7 cellular contexts compared by ENCODE assay signal in genomic region chr21:46368533-46369285, GRCh38. TPM values are rescaled to one million over a fixed set of nuclear protein-coding genes. Genes with fewer than 3 reads are reported as not detected.
DNase-seq lines count a peak whose midpoint lies in the region; ATAC-seq and TF ChIP-seq lines count a peak whose summit lies in the region.

No MANE protein-coding gene starts in this region.

- DNase-seq in activated naive CD4-positive, alpha-beta T cell treated with anti-CD3 and anti-CD28 coated beads, Interleukin-2, amount 10 ng/mL, durations not matched to agents 7 days and 5 days, result peak; percentile 66
- peak; percentile 54 for DNase-seq in stimulated activated CD8-positive, alpha-beta memory T cell treated with anti-CD3 and anti-CD28 coated beads, Interleukin-4, amount 100 ng/mL, for 48 hours
- DNase-seq in NCI-H345 (lab: John Stamatoyannopoulos, UW) (no peak), NCI-H1694 (lab: John Stamatoyannopoulos, UW) (no peak), BE2C (no peak)

- H3K36me3 ChIP-seq in BE2C, result peaks cover 39% of the 10 kb centered on the region

- H3K36me3 Mint-ChIP-seq in activated naive CD4-positive, alpha-beta T cell treated with anti-CD3 and anti-CD28 coated beads, Interleukin-2, amount 10 ng/mL, durations not matched to agents 7 days and 5 days, result peaks cover 44% of the 10 kb centered on the region

- H3K27ac Mint-ChIP-seq in activated naive CD4-positive, alpha-beta T cell treated with anti-CD3 and anti-CD28 coated beads, Interleukin-2, amount 10 ng/mL, durations not matched to agents 7 days and 5 days, result peak overlapping the region; percentile 96

- ATAC-seq in GM19328 (IDR thresholded peaks at IDR 0.05; ENCODE audit: unreplicated experiment), result peak; percentile 52
- peak; percentile 56 for ATAC-seq in HG03442 (IDR thresholded peaks at IDR 0.05; ENCODE audit: unreplicated experiment)

- no peaks in the 10 kb centered on the region for H3K27me3 Mint-ChIP-seq in activated naive CD4-positive, alpha-beta T cell treated with anti-CD3 and anti-CD28 coated beads, Interleukin-2, amount 10 ng/mL, durations not matched to agents 7 days and 5 days

- H3K9me3 ChIP-seq in BE2C, result no peaks in the 10 kb centered on the region

- no peaks in the 10 kb centered on the region for H3K27me3 ChIP-seq in BE2C

- no peak overlapping the region for H3K4me3 ChIP-seq in BE2C (ENCODE audit: low read depth, low read length)

- no peaks in the 10 kb centered on the region for H3K4me1 ChIP-seq in BE2C

- H3K4me3 Mint-ChIP-seq in activated naive CD4-positive, alpha-beta T cell treated with anti-CD3 and anti-CD28 coated beads, Interleukin-2, amount 10 ng/mL, durations not matched to agents 7 days and 5 days, result peak overlapping the region; percentile 29

- CTCF ChIA-PET in activated naive CD4-positive, alpha-beta T cell treated with anti-CD3 and anti-CD28 coated beads, Interleukin-2, amount 10 ng/mL, durations not matched to agents 7 days and 5 days (lab: Charles Lee), result interaction anchor here (0.6 to 1.8 kb wide), 4 partner anchors 12 to 225 kb away, joined by 3 to 6 read pairs (median 4); a partner anchor contains a TSS

- TF ChIP-seq CTCF in BE2C (IDR thresholded peaks at IDR 0.05; ENCODE audit: low read depth, low read length), result no peak

- peaks cover 32% of the 10 kb centered on the region for H3K4me1 Mint-ChIP-seq in activated naive CD4-positive, alpha-beta T cell treated with anti-CD3 and anti-CD28 coated beads, Interleukin-2, amount 10 ng/mL, durations not matched to agents 7 days and 5 days

- peaks cover 5% of the 10 kb centered on the region for H3K9me3 Mint-ChIP-seq in activated naive CD4-positive, alpha-beta T cell treated with anti-CD3 and anti-CD28 coated beads, Interleukin-2, amount 10 ng/mL, durations not matched to agents 7 days and 5 days

RNA-seq across cellular contexts. Expression of gene PCNT, which starts 44.8 kb away (rescaled TPM):
- polyA plus RNA-seq in BE2C (2012; ENCODE audit: insufficient read depth, insufficient read length, low read depth), result 32.9 TPM

RNA-seq across cellular contexts. Expression of gene C21orf58, which starts 45.0 kb away (rescaled TPM):
- polyA plus RNA-seq in BE2C (2012; ENCODE audit: insufficient read depth, insufficient read length, low read depth), result 3.7 TPM

Comparison
In these comparisons a context has a peak if more than half of its experiments do, and no peak if none do; other contexts are left out.
1. DNase-seq: peak in activated naive CD4-positive, alpha-beta T cell treated with anti-CD3 and anti-CD28 coated beads, Interleukin-2, amount 10 ng/mL, durations not matched to agents 7 days and 5 days (single experiment) and stimulated activated CD8-positive, alpha-beta memory T cell treated with anti-CD3 and anti-CD28 coated beads, Interleukin-4, amount 100 ng/mL, for 48 hours (single experiment); none in NCI-H345 (single experiment), NCI-H1694 (single experiment) and BE2C (single experiment).